Comparison of ENCODE assay signal across 17 cellular contexts in genomic region chr14:66288511-66288910, GRCh38.
"Had no signal": no experiment of that assay in that cellular context is flagged by ENCODE, and none has a peak within 500 bp of the region (broad histone marks: within the 10 kb centered on the region; RNA-seq: fewer than 3 reads in every experiment).

No MANE protein-coding gene starts in this region.

- H3K27me3 ChIP-seq: cardiac muscle cell, dorsolateral prefrontal cortex, hepatocyte, spleen, suprapubic skin had no signal

- H3K79me2 ChIP-seq: hepatocyte had no signal

- H3K9me3 ChIP-seq: left ventricle myocardium inferior, suprapubic skin had no signal

- H3K4me2 ChIP-seq: hepatocyte had no signal

- H3K4me1 ChIP-seq: left ventricle myocardium inferior had no signal

- H3K4me3 ChIP-seq: cardiac muscle cell, dorsolateral prefrontal cortex, hepatocyte, left ventricle myocardium inferior, spleen, suprapubic skin had no signal

- DNase-seq: activated CD4-positive, alpha-beta T cell treated with anti-CD3 and anti-CD28 coated beads for 1 hour; activated CD4-positive, alpha-beta T cell treated with anti-CD3 and anti-CD28 coated beads, Interleukin-2, amount 50 U/mL, for 48 hours; activated naive CD4-positive, alpha-beta T cell treated with anti-CD3 and anti-CD28 coated beads for 36 hours; activated naive CD8-positive, alpha-beta T cell treated with anti-CD3 and anti-CD28 coated beads, Interleukin-2, amount 50 U/mL, for 24 hours; activated T-cell treated with anti-CD3 and anti-CD28 coated beads, Interleukin-2, amount 50 U/mL, for 1 hour; aorta; dorsolateral prefrontal cortex; endodermal cell; left ventricle myocardium inferior; occipital lobe; spleen; T-helper 9 cell had no signal

- H2AFZ ChIP-seq: hepatocyte had no signal

- FAIRE-seq: keratinocyte had no signal

- ATAC-seq: activated naive CD8-positive, alpha-beta T cell treated with anti-CD3 and anti-CD28 coated beads, Interleukin-2, amount 50 U/mL, for 24 hours; sciatic nerve had no signal

- H3K27ac ChIP-seq: cardiac muscle cell, dorsolateral prefrontal cortex, hepatocyte, left ventricle myocardium inferior, spleen, suprapubic skin had no signal

- H3K36me3 ChIP-seq: cardiac muscle cell, left ventricle myocardium inferior, spleen, suprapubic skin had no signal
